18 cellular contexts compared by ENCODE assay signal in the genomic region with DNA sequence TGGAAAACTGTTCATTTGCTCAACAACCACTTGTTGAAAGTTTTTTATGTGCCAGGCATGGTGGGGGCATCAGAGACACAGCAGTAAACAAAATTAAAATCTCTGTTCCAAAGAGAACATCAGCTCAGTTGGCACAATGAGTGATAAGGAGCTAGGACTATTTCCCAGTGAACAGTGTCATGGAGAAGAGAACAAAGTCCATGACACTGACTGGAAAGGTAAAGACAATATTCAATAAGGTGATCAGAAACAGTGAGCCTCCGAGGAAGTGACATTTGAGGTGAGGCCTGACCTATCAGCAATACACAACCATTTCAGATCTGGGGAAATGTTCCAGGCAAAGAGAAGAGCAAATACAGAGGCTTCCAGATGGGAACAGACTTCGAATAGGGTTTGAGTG. TPM values are rescaled to one million over a fixed set of nuclear protein-coding genes. Genes with fewer than 3 reads are reported as not detected.
A peak's percentile ranks its signal among the peaks of the same experiment; 100 is the strongest.
DNase-seq lines count a peak whose midpoint lies in the region; ATAC-seq and TF ChIP-seq lines count a peak whose summit lies in the region.
"Had no signal": no experiment of that assay in that cellular context is flagged by ENCODE, and none has a peak within 500 bp of the region (broad histone marks: within the 10 kb centered on the region; RNA-seq: fewer than 3 reads in every experiment).

No MANE protein-coding gene starts in this region.

- H3K36me3 ChIP-seq in left lung, result no peaks in the 10 kb centered on the region
- no peaks in the 10 kb centered on the region for H3K36me3 ChIP-seq in stomach
- H3K36me3 ChIP-seq in testis (ENCODE audit: low read depth, missing control alignments), result no peaks in the 10 kb centered on the region
- H3K36me3 ChIP-seq: esophagus squamous epithelium, tibial artery had no signal

- H3K27me3 ChIP-seq in left lung (no peaks in the 10 kb centered on the region), stomach (no peaks in the 10 kb centered on the region), testis (no peaks in the 10 kb centered on the region)
- H3K27me3 ChIP-seq: esophagus squamous epithelium had no signal

- H3K9me3 ChIP-seq in left lung (no peaks in the 10 kb centered on the region), stomach (no peaks in the 10 kb centered on the region), testis (no peaks in the 10 kb centered on the region)
- H3K9me3 ChIP-seq: esophagus squamous epithelium, tibial artery had no signal

- 39 to 54% (median 45%) methylated on average over 2 of the region's 2 CpGs for WGBS in stomach, 5 donors
- 46 to 70% methylated on average over 2 of the region's 2 CpGs for WGBS in testis, 2 donors

- H3K4me1 ChIP-seq in left lung (peaks cover 0 to 75% of the 10 kb centered on the region in 2 donors), stomach (peaks cover 9 to 56% (median 27%) of the 10 kb centered on the region in 4 donors), testis (no peaks in the 10 kb centered on the region)
- H3K4me1 ChIP-seq: tibial artery had no signal

- DNase-seq in activated naive CD4-positive, alpha-beta T cell treated with anti-CD3 and anti-CD28 coated beads for 36 hours, result no peak
- DNase-seq in activated naive CD4-positive, alpha-beta T cell treated with anti-CD3 and anti-CD28 coated beads, Interleukin-2, amount 50 U/mL, for 16 hours, result no peak
- no peak for DNase-seq in activated CD4-positive, alpha-beta memory T cell treated with anti-CD3 and anti-CD28 coated beads, Interleukin-2, amount 10 ng/mL, durations not matched to agents 7 days and 5 days
- DNase-seq in left lung (no peak), stomach (no peak), testis (no peak), activated gamma-delta T cell (lab: John Stamatoyannopoulos, UW) (no peak)
- DNase-seq: activated CD4-positive, alpha-beta T cell treated with anti-CD3 and anti-CD28 coated beads for 4 hours; activated naive CD8-positive, alpha-beta T cell treated with anti-CD3 and anti-CD28 coated beads, Interleukin-2, amount 10 ng/mL, durations not matched to agents 7 days and 5 days; cerebellar nuclear complex; DMS79 treated with DMSO at 0.1 percent for 48 hours; esophagus squamous epithelium; hypothalamus; NCI-H1436; NCI-H446; OCI-M1; tibial artery had no signal

- ATAC-seq in left lung, result no peak
- ATAC-seq in GM19351 (IDR thresholded peaks at IDR 0.05; ENCODE audit: unreplicated experiment), result no peak

- intact Hi-C loops in activated naive CD4-positive, alpha-beta T cell treated with anti-CD3 and anti-CD28 coated beads for 36 hours (cut with micrococcal nuclease), result loop anchor here (2.0 to 10.0 kb wide), 5 partner anchors 58 to 1574 kb away; partner anchors contain the start of genes VTI1A and ZDHHC6
- intact Hi-C loops in left lung (cut with DNase I), result no loop called here
- intact Hi-C loops in stomach (cut with DNase I; ENCODE audit: low total_unique reads), result no loop called here
- intact Hi-C loops in testis (cut with DNase I; ENCODE audit: low total_unique reads), result no loop called here

- TF ChIP-seq CTCF in left lung (IDR thresholded peaks at IDR 0.05) (no peak), stomach (IDR thresholded peaks at IDR 0.05) (no peak), testis (IDR thresholded peaks at IDR 0.05) (no peak)

- no peaks in the 10 kb centered on the region for H3K27me3 Mint-ChIP-seq in activated naive CD4-positive, alpha-beta T cell treated with anti-CD3 and anti-CD28 coated beads for 36 hours (ENCODE audit: low read depth)
- no peaks in the 10 kb centered on the region for H3K27me3 Mint-ChIP-seq in activated CD4-positive, alpha-beta memory T cell treated with anti-CD3 and anti-CD28 coated beads, Interleukin-2, amount 10 ng/mL, durations not matched to agents 7 days and 5 days
- H3K27me3 Mint-ChIP-seq: activated naive CD8-positive, alpha-beta T cell treated with anti-CD3 and anti-CD28 coated beads, Interleukin-2, amount 10 ng/mL, durations not matched to agents 7 days and 5 days had no signal

- H3K9me3 Mint-ChIP-seq in activated naive CD4-positive, alpha-beta T cell treated with anti-CD3 and anti-CD28 coated beads for 36 hours, result no peaks in the 10 kb centered on the region
- H3K9me3 Mint-ChIP-seq in activated CD4-positive, alpha-beta memory T cell treated with anti-CD3 and anti-CD28 coated beads, Interleukin-2, amount 10 ng/mL, durations not matched to agents 7 days and 5 days, result no peaks in the 10 kb centered on the region
- H3K9me3 Mint-ChIP-seq: activated naive CD8-positive, alpha-beta T cell treated with anti-CD3 and anti-CD28 coated beads, Interleukin-2, amount 10 ng/mL, durations not matched to agents 7 days and 5 days had no signal

- peak overlapping the region; percentile 85 for H3K27ac Mint-ChIP-seq in activated naive CD4-positive, alpha-beta T cell treated with anti-CD3 and anti-CD28 coated beads for 36 hours
- H3K27ac Mint-ChIP-seq in activated CD4-positive, alpha-beta memory T cell treated with anti-CD3 and anti-CD28 coated beads, Interleukin-2, amount 10 ng/mL, durations not matched to agents 7 days and 5 days, result peak overlapping the region; percentile 75

- H3K4me1 Mint-ChIP-seq in activated naive CD4-positive, alpha-beta T cell treated with anti-CD3 and anti-CD28 coated beads for 36 hours (ENCODE audit: low read depth), result peaks cover 73% of the 10 kb centered on the region
- peaks cover 51% of the 10 kb centered on the region for H3K4me1 Mint-ChIP-seq in activated CD4-positive, alpha-beta memory T cell treated with anti-CD3 and anti-CD28 coated beads, Interleukin-2, amount 10 ng/mL, durations not matched to agents 7 days and 5 days

- H3K4me3 Mint-ChIP-seq in activated naive CD4-positive, alpha-beta T cell treated with anti-CD3 and anti-CD28 coated beads for 36 hours, result no peak overlapping the region
- no peak overlapping the region for H3K4me3 Mint-ChIP-seq in activated CD4-positive, alpha-beta memory T cell treated with anti-CD3 and anti-CD28 coated beads, Interleukin-2, amount 10 ng/mL, durations not matched to agents 7 days and 5 days
- H3K4me3 Mint-ChIP-seq: activated naive CD8-positive, alpha-beta T cell treated with anti-CD3 and anti-CD28 coated beads, Interleukin-2, amount 10 ng/mL, durations not matched to agents 7 days and 5 days had no signal

- H3K4me3 ChIP-seq in left lung (no peak overlapping the region), stomach (no peak overlapping the region), testis (no peak overlapping the region)
- H3K4me3 ChIP-seq: esophagus squamous epithelium, tibial artery had no signal

- H3K36me3 Mint-ChIP-seq in activated naive CD4-positive, alpha-beta T cell treated with anti-CD3 and anti-CD28 coated beads for 36 hours (ENCODE audit: low read depth), result peaks cover 7% of the 10 kb centered on the region
- H3K36me3 Mint-ChIP-seq in activated CD4-positive, alpha-beta memory T cell treated with anti-CD3 and anti-CD28 coated beads, Interleukin-2, amount 10 ng/mL, durations not matched to agents 7 days and 5 days (ENCODE audit: low read depth), result peaks cover 39% of the 10 kb centered on the region

- TF ChIP-seq POLR2A in stomach (IDR thresholded peaks at IDR 0.05) (no peak), testis (IDR thresholded peaks at IDR 0.05) (no peak)

- H3K27ac ChIP-seq in left lung (peak overlapping the region; percentile 63 to 93), stomach (peak overlapping the region; percentile 41 to 78 (median 53)), testis (no peak overlapping the region)
- H3K27ac ChIP-seq: tibial artery had no signal

- no peak for TF ChIP-seq EP300 in stomach (IDR thresholded peaks at IDR 0.05)

- CTCF ChIA-PET in activated naive CD4-positive, alpha-beta T cell treated with anti-CD3 and anti-CD28 coated beads for 36 hours (lab: Charles Lee), result interaction anchor here (1.9 to 2.4 kb wide), 2 partner anchors 14 to 24 kb away, joined by 5 to 8 read pairs; no protein-coding TSS in a partner anchor
- CTCF ChIA-PET in activated CD4-positive, alpha-beta memory T cell treated with anti-CD3 and anti-CD28 coated beads, Interleukin-2, amount 10 ng/mL, durations not matched to agents 7 days and 5 days (lab: Charles Lee), result interaction anchor here (1.5 kb wide), 2 partner anchors 12 to 83 kb away, joined by 4 to 6 read pairs; no protein-coding TSS in a partner anchor

- POLR2A ChIA-PET in activated CD4-positive, alpha-beta memory T cell treated with anti-CD3 and anti-CD28 coated beads, Interleukin-2, amount 10 ng/mL, durations not matched to agents 7 days and 5 days (lab: Charles Lee), result interaction anchor here (1.4 to 7.6 kb wide), 3 partner anchors 13 to 58 kb away, joined by 4 to 81 read pairs (median 11); partner anchors contain the start of genes ACSL5, VTI1A and ZDHHC6

RNA-seq across cellular contexts. Expression of gene ACSL5, which starts 14.6 kb away (rescaled TPM):
- 10 to 100 TPM; 22.1 to 22.9 TPM for total RNA-seq in activated naive CD4-positive, alpha-beta T cell treated with anti-CD3 and anti-CD28 coated beads for 36 hours
- total RNA-seq in activated CD4-positive, alpha-beta memory T cell treated with anti-CD3 and anti-CD28 coated beads, Interleukin-2, amount 10 ng/mL, durations not matched to agents 7 days and 5 days, result 10 to 100 TPM; 55.0 to 55.1 TPM
- total RNA-seq in left lung (10 to 100 TPM; 68.0 to 82.5 TPM), stomach (100 to 1,000 TPM in 1 of 5 donors, 10 to 100 TPM in 4; 14.3 to 144 (median 44.0) TPM), testis (10 to 100 TPM; 10.1 to 11.4 TPM)
- polyA plus RNA-seq in stomach (10 to 100 TPM in 1 of 3 donors, 1 to 10 TPM in 2; 4.9 to 16.9 (median 7.5) TPM), testis (ENCODE audit: insufficient read depth, low read depth, low replicate concordance) (20.1 TPM)

RNA-seq across cellular contexts. Expression of gene ZDHHC6, which starts 58.2 kb away (rescaled TPM):
- total RNA-seq in activated naive CD4-positive, alpha-beta T cell treated with anti-CD3 and anti-CD28 coated beads for 36 hours, result 10 to 100 TPM; 37.8 to 39.0 TPM
- 10 to 100 TPM; 46.3 to 47.0 TPM for total RNA-seq in activated CD4-positive, alpha-beta memory T cell treated with anti-CD3 and anti-CD28 coated beads, Interleukin-2, amount 10 ng/mL, durations not matched to agents 7 days and 5 days
- 10 to 100 TPM; 36.0 to 36.5 TPM for total RNA-seq in left lung
- 10 to 100 TPM; 20.0 to 57.1 (median 25.7) TPM for total RNA-seq in stomach
- 10 to 100 TPM; 22.2 to 31.4 (median 25.2) TPM for polyA plus RNA-seq in stomach
- total RNA-seq in testis, result 10 to 100 TPM; 28.5 to 29.1 TPM
- polyA plus RNA-seq in testis (ENCODE audit: insufficient read depth, low read depth, low replicate concordance), result 26.3 TPM

RNA-seq across cellular contexts. Expression of gene VTI1A, which starts 58.5 kb away (rescaled TPM):
- 10 to 100 TPM; 24.9 to 28.4 TPM for total RNA-seq in activated naive CD4-positive, alpha-beta T cell treated with anti-CD3 and anti-CD28 coated beads for 36 hours
- 10 to 100 TPM; 32.9 to 37.3 TPM for total RNA-seq in activated CD4-positive, alpha-beta memory T cell treated with anti-CD3 and anti-CD28 coated beads, Interleukin-2, amount 10 ng/mL, durations not matched to agents 7 days and 5 days
- 10 to 100 TPM; 28.5 to 39.0 TPM for total RNA-seq in left lung
- 100 to 1,000 TPM in 2 of 5 donors, 10 to 100 TPM in 3; 55.8 to 222 (median 94.9) TPM for total RNA-seq in stomach
- 10 to 100 TPM in 1 of 3 donors, 1 to 10 TPM in 2; 6.5 to 10.7 (median 8.1) TPM for polyA plus RNA-seq in stomach
- 10 to 100 TPM; 63.4 to 85.9 TPM for total RNA-seq in testis
- 25.5 TPM for polyA plus RNA-seq in testis (ENCODE audit: insufficient read depth, low read depth, low replicate concordance)

Comparison
In these comparisons a context has a peak if more than half of its experiments do, and no peak if none do; other contexts are left out.
1. H3K27ac ChIP-seq: peak in left lung (2 of 2) and stomach (5 of 5); none in testis (0 of 2).